In genomic region chr22:22926359-22927195, GRCh38 we compare ENCODE assay signal across 26 cellular contexts. TPM values are rescaled to one million over a fixed set of nuclear protein-coding genes. Genes with fewer than 3 reads are reported as not detected.
DNase-seq lines count a peak whose midpoint lies in the region; ATAC-seq and TF ChIP-seq lines count a peak whose summit lies in the region.
"Had no signal": no experiment of that assay in that cellular context is flagged by ENCODE, and none has a peak within 500 bp of the region (broad histone marks: within the 10 kb centered on the region; RNA-seq: fewer than 3 reads in every experiment).

No MANE protein-coding gene starts in this region.

- H3K9me3 Mint-ChIP-seq in endodermal cell: no peaks in the 10 kb centered on the region
- no peaks in the 10 kb centered on the region for H3K9me3 Mint-ChIP-seq in stimulated activated naive B cell treated with anti-CD40 and anti-IgM and Interleukin-4, amounts not matched to agents 10 μg/mL and 1 μg/mL and 100 μg/mL, for 72 hours
- H3K9me3 Mint-ChIP-seq in activated T-cell treated with anti-CD3 and anti-CD28 coated beads, Interleukin-2, amount 50 U/mL, for 72 hours: no peaks in the 10 kb centered on the region
- H3K9me3 Mint-ChIP-seq: activated naive CD4-positive, alpha-beta T cell treated with anti-CD3 and anti-CD28 coated beads for 36 hours; CD8-positive, alpha-beta memory T cell; nephron had no signal

- no peaks in the 10 kb centered on the region for H3K36me3 Mint-ChIP-seq in endodermal cell (ENCODE audit: low read depth)
- peaks cover 0 to 3% of the 10 kb centered on the region in 2 donors for H3K36me3 Mint-ChIP-seq in stimulated activated naive B cell treated with anti-CD40 and anti-IgM and Interleukin-4, amounts not matched to agents 10 μg/mL and 1 μg/mL and 100 μg/mL, for 72 hours
- no peaks in the 10 kb centered on the region for H3K36me3 Mint-ChIP-seq in activated T-cell treated with anti-CD3 and anti-CD28 coated beads, Interleukin-2, amount 50 U/mL, for 72 hours (ENCODE audit: insufficient read depth in 2 of 2)
- H3K36me3 Mint-ChIP-seq: CD8-positive, alpha-beta memory T cell had no signal

- no peak overlapping the region for H3K4me2 ChIP-seq in OCI-LY3 (ENCODE audit: low read length)

- H3K9me3 ChIP-seq in OCI-LY3 (ENCODE audit: insufficient read depth, low read length): no peaks in the 10 kb centered on the region
- no peaks in the 10 kb centered on the region for H3K9me3 ChIP-seq in endodermal cell (ENCODE audit: control insufficient read depth, low read length)
- H3K9me3 ChIP-seq: thoracic aorta had no signal

- peak overlapping the region; percentile 40 for H3K27ac ChIP-seq in OCI-LY3 (ENCODE audit: low read length)
- H3K27ac ChIP-seq in endodermal cell (ENCODE audit: low read depth, low read length): no peak overlapping the region
- H3K27ac ChIP-seq: epithelial cell of prostate, SK-N-MC, thoracic aorta had no signal

- H3K27ac Mint-ChIP-seq in endodermal cell: peak overlapping the region; percentile 81
- H3K27ac Mint-ChIP-seq in stimulated activated naive B cell treated with anti-CD40 and anti-IgM and Interleukin-4, amounts not matched to agents 10 μg/mL and 1 μg/mL and 100 μg/mL, for 72 hours: peak overlapping the region; percentile 99
- H3K27ac Mint-ChIP-seq in activated T-cell treated with anti-CD3 and anti-CD28 coated beads, Interleukin-2, amount 50 U/mL, for 72 hours: no peak overlapping the region
- H3K27ac Mint-ChIP-seq: activated CD4-positive, alpha-beta T cell treated with anti-CD3 and anti-CD28 coated beads for 36 hours; activated naive CD4-positive, alpha-beta T cell treated with anti-CD3 and anti-CD28 coated beads for 36 hours had no signal

- H3K27me3 ChIP-seq in OCI-LY3 (ENCODE audit: low read depth, low read length) (no peaks in the 10 kb centered on the region), endodermal cell (ENCODE audit: control insufficient read depth, insufficient read depth, low read length, poor library complexity, severe bottlenecking) (no peaks in the 10 kb centered on the region)

- H3K4me3 Mint-ChIP-seq in endodermal cell: no peak overlapping the region
- no peak overlapping the region for H3K4me3 Mint-ChIP-seq in stimulated activated naive B cell treated with anti-CD40 and anti-IgM and Interleukin-4, amounts not matched to agents 10 μg/mL and 1 μg/mL and 100 μg/mL, for 72 hours
- H3K4me3 Mint-ChIP-seq in activated T-cell treated with anti-CD3 and anti-CD28 coated beads, Interleukin-2, amount 50 U/mL, for 72 hours: no peak overlapping the region
- H3K4me3 Mint-ChIP-seq: activated CD4-positive, alpha-beta T cell treated with anti-CD3 and anti-CD28 coated beads for 36 hours; activated naive CD4-positive, alpha-beta T cell treated with anti-CD3 and anti-CD28 coated beads for 36 hours; CD8-positive, alpha-beta memory T cell; nephron had no signal

- DNase-seq in left ventricle myocardium superior (peak; percentile 7), left cardiac atrium (no peak), endodermal cell (peak; percentile 59), CD1c-positive myeloid dendritic cell (ENCODE audit: extremely low spot score) (no peak)
- no peak for DNase-seq in stimulated activated naive B cell treated with anti-CD40 and anti-IgM and Interleukin-4, amounts not matched to agents 10 μg/mL and 1 μg/mL and 100 μg/mL, for 72 hours
- DNase-seq in activated T-cell treated with anti-CD3 and anti-CD28 coated beads, Interleukin-2, amount 50 U/mL, for 72 hours: no peak
- DNase-seq: activated CD4-positive, alpha-beta T cell treated with anti-CD3 and anti-CD28 coated beads for 36 hours; activated naive CD4-positive, alpha-beta T cell treated with anti-CD3 and anti-CD28 coated beads for 36 hours; anterior cingulate cortex; CD8-positive, alpha-beta memory T cell; KG1; kidney glomerular epithelial cell; NCI-H187; NCI-H82; T1000 had no signal

- H3K36me3 ChIP-seq in OCI-LY3 (replicated peaks; ENCODE audit: low read depth, low read length): peaks cover 3% of the 10 kb centered on the region
- H3K36me3 ChIP-seq in endodermal cell (ENCODE audit: control insufficient read depth, insufficient read depth, low read length): no peaks in the 10 kb centered on the region
- H3K36me3 ChIP-seq: thoracic aorta had no signal

- H3K4me3 ChIP-seq in OCI-LY3 (ENCODE audit: low read length) (no peak overlapping the region), endodermal cell (ENCODE audit: low read length) (no peak overlapping the region)
- H3K4me3 ChIP-seq: SK-N-MC, thoracic aorta had no signal

- H2AFZ ChIP-seq in OCI-LY3 (ENCODE audit: low read depth, low read length): no peak overlapping the region

- H4K20me1 ChIP-seq in OCI-LY3 (ENCODE audit: insufficient read depth, low read length): no peaks in the 10 kb centered on the region

- H3K9ac ChIP-seq in OCI-LY3 (ENCODE audit: low read length) (peak overlapping the region; percentile 25; the same call in 1 of the 2 replicates), endodermal cell (ENCODE audit: extremely low read depth, low read length, poor library complexity, severe bottlenecking) (no peak overlapping the region)

- WGBS in endodermal cell (ENCODE audit: insufficient coverage in 1 of 2, insufficient read length in 1 of 2), 2 experiments: 77% methylated on average over 14 of the region's 14 CpGs; no CpG with 5 or more reads in 1 of the 2 experiments

- no peak for TF ChIP-seq CTCF in OCI-LY3 (IDR thresholded peaks at IDR 0.05; ENCODE audit: low read depth, low read length)
- TF ChIP-seq CTCF in endodermal cell (conservative IDR thresholded peaks at IDR 0.05): no peak

- H3K4me1 ChIP-seq in OCI-LY3 (ENCODE audit: low read length): peaks cover 62% of the 10 kb centered on the region
- H3K4me1 ChIP-seq in endodermal cell (ENCODE audit: control insufficient read depth, insufficient read depth, low read length): peaks cover 13% of the 10 kb centered on the region

- peaks cover 84% of the 10 kb centered on the region for H3K79me2 ChIP-seq in OCI-LY3 (ENCODE audit: low read length)

- H3K27me3 Mint-ChIP-seq in endodermal cell (ENCODE audit: insufficient read depth): peaks cover 14% of the 10 kb centered on the region
- no peaks in the 10 kb centered on the region for H3K27me3 Mint-ChIP-seq in stimulated activated naive B cell treated with anti-CD40 and anti-IgM and Interleukin-4, amounts not matched to agents 10 μg/mL and 1 μg/mL and 100 μg/mL, for 72 hours
- H3K27me3 Mint-ChIP-seq in activated T-cell treated with anti-CD3 and anti-CD28 coated beads, Interleukin-2, amount 50 U/mL, for 72 hours (ENCODE audit: low read depth): no peaks in the 10 kb centered on the region
- H3K27me3 Mint-ChIP-seq: activated CD4-positive, alpha-beta T cell treated with anti-CD3 and anti-CD28 coated beads for 36 hours had no signal

- intact Hi-C loops in left ventricle myocardium superior (cut with micrococcal nuclease) (no loop called here), left cardiac atrium (cut with DNase I) (no loop called here)

- peaks cover 27% of the 10 kb centered on the region for H3K4me1 Mint-ChIP-seq in endodermal cell
- peaks cover 89 to 95% of the 10 kb centered on the region in 2 donors for H3K4me1 Mint-ChIP-seq in stimulated activated naive B cell treated with anti-CD40 and anti-IgM and Interleukin-4, amounts not matched to agents 10 μg/mL and 1 μg/mL and 100 μg/mL, for 72 hours
- peaks cover 10% of the 10 kb centered on the region for H3K4me1 Mint-ChIP-seq in activated T-cell treated with anti-CD3 and anti-CD28 coated beads, Interleukin-2, amount 50 U/mL, for 72 hours (ENCODE audit: low read depth)

- ATAC-seq in left ventricle myocardium superior: no peak
- ATAC-seq in left cardiac atrium: no peak
- no peak for ATAC-seq in stimulated activated naive B cell treated with anti-CD40 and anti-IgM and Interleukin-4, amounts not matched to agents 10 μg/mL and 1 μg/mL and 100 μg/mL, for 72 hours (replicated peaks)
- ATAC-seq in activated T-cell treated with anti-CD3 and anti-CD28 coated beads, Interleukin-2, amount 50 U/mL, for 72 hours (replicated peaks in 1 of 2): no peak
- no peak for ATAC-seq in GM21381 (IDR thresholded peaks at IDR 0.05; ENCODE audit: unreplicated experiment)
- ATAC-seq: activated CD4-positive, alpha-beta T cell treated with anti-CD3 and anti-CD28 coated beads for 36 hours had no signal

RNA-seq across cellular contexts. Expression of gene IGLL5, which starts 39.0 kb away (rescaled TPM):
- total RNA-seq in left ventricle myocardium superior (0.92 TPM), left cardiac atrium (under 1 TPM; 0.58 to 0.77 TPM), endodermal cell (not detected)
- polyA plus RNA-seq in endodermal cell (2013, experiment 1 of 2): not detected
- polyA plus RNA-seq in endodermal cell (2013, experiment 2 of 2): not detected
- not detected for total RNA-seq in activated T-cell treated with anti-CD3 and anti-CD28 coated beads, Interleukin-2, amount 50 U/mL, for 72 hours
- total RNA-seq: activated CD4-positive, alpha-beta T cell treated with anti-CD3 and anti-CD28 coated beads for 36 hours; activated naive CD4-positive, alpha-beta T cell treated with anti-CD3 and anti-CD28 coated beads for 36 hours; cardiac septum; CD8-positive, alpha-beta memory T cell; dermis microvascular lymphatic vessel endothelial cell; frontal cortex; H4 had no signal
- polyA plus RNA-seq: AG04450; CD8-positive, alpha-beta memory T cell had no signal

Comparison
In these comparisons a context has a peak if more than half of its experiments do, and no peak if none do; other contexts are left out.
1. DNase-seq: peak in left ventricle myocardium superior (single experiment) and endodermal cell (single experiment); none in left cardiac atrium (single experiment), stimulated activated naive B cell treated with anti-CD40 and anti-IgM and Interleukin-4, amounts not matched to agents 10 μg/mL and 1 μg/mL and 100 μg/mL, for 72 hours (single experiment), activated T-cell treated with anti-CD3 and anti-CD28 coated beads, Interleukin-2, amount 50 U/mL, for 72 hours (0 of 2) and CD1c-positive myeloid dendritic cell (single experiment).